ENCODE assay signal across 8 cellular contexts in the genomic region with DNA sequence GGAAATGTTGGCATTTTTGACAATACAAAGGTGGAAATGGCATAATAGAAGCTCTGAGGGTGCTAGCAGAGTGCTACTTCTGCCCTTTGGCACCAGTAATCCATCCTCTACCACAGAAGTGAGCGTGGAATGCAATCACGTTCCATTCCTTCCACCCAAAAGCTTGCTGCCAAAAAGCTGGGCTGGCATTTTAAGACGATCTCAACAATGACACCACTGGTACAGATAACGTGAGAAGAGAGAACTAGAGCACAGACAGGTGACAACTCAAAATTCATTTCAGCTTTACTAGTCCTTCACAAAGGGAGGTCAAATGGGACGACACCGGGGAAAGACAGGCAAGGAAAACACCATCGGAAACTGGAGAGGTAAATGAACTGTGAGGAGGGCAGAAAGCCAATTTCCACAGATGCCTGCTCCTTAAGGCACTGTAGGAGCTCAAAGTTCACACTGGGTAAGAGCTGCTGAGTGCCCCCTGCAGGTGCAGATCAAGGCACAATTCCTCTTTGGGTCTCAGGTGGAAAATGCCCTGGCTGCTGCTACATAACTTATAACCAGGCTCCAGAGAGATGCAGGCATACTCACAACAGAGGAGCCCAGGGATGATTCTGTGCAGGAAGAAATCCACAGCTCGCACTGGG. TPM values are rescaled to one million over a fixed set of nuclear protein-coding genes. Genes with fewer than 3 reads are reported as not detected.
DNase-seq lines count a peak whose midpoint lies in the region; ATAC-seq, FAIRE-seq and TF ChIP-seq lines count a peak whose summit lies in the region.

No MANE protein-coding gene starts in this region.

- H3K27ac Mint-ChIP-seq in Calu3 (ENCODE audit: unreplicated experiment): no peak overlapping the region

- POLR2A ChIA-PET in K562 (lab: Yijun Ruan, JAX): interaction anchor here (0.6 to 1.7 kb wide), 2 partner anchors 11 to 780 kb away, joined by 3 to 8 read pairs; no protein-coding TSS in a partner anchor

- ATAC-seq in K562 (peak; percentile 67), lung (ENCODE audit: insufficient read depth, low FRiP score) (no peak), GM18517 (IDR thresholded peaks at IDR 0.05; ENCODE audit: unreplicated experiment) (no peak), HG03565 (IDR thresholded peaks at IDR 0.05; ENCODE audit: unreplicated experiment) (no peak)

- no peaks in the 10 kb centered on the region for H3K27me3 Mint-ChIP-seq in Calu3 (ENCODE audit: unreplicated experiment)

- H3K79me2 ChIP-seq in K562 (ENCODE audit: control insufficient read depth, insufficient read depth, low read length): no peaks in the 10 kb centered on the region

- H3K9me3 Mint-ChIP-seq in Calu3 (ENCODE audit: low read depth, unreplicated experiment): no peaks in the 10 kb centered on the region

- H3K4me3 ChIP-seq in MG63 (no peak overlapping the region), K562 (no peak overlapping the region), lung (no peak overlapping the region)

- no peaks in the 10 kb centered on the region for H3K36me3 Mint-ChIP-seq in Calu3 (ENCODE audit: insufficient read depth, unreplicated experiment)

- BruUV-seq in Calu3 (replicated peaks; lab: Mats Ljungman, UMichigan) (no TSS peak), K562 (replicated peaks; lab: Mats Ljungman, UMichigan) (no TSS peak)

- no peaks in the 10 kb centered on the region for H3K9me1 ChIP-seq in K562 (ENCODE audit: control insufficient read depth, insufficient read depth, low read length)

- H3K4me3 Mint-ChIP-seq in Calu3 (ENCODE audit: low read depth, unreplicated experiment): no peak overlapping the region

- H3K27ac ChIP-seq in K562 (ENCODE audit: extremely low read depth, low read depth, low read length) (no peak overlapping the region), lung (ENCODE audit: low read depth in 1 of 2, low read length in 1 of 2) (no peak overlapping the region)

- peaks cover 0 to 10% of the 10 kb centered on the region in 2 experiments; a peak in 3 of 5 replicates for H3K4me1 ChIP-seq in K562 (replicated peaks in 1 of 2; ENCODE audit: control insufficient read depth in 2 of 2, insufficient read depth in 2 of 2, low read length in 2 of 2)
- H3K4me1 ChIP-seq in lung (ENCODE audit: control insufficient read depth in 2 of 2, insufficient read depth in 2 of 2, low read length in 2 of 2): peaks cover 16 to 27% of the 10 kb centered on the region in 2 donors

- WGBS in K562 (ENCODE audit: insufficient coverage, low coverage, missing lambda C conversion rate): 86% methylated on average over 8 of the region's 8 CpGs
- WGBS in lung, 2 donors: 52 to 74% methylated on average over 8 of the region's 8 CpGs

- no peak overlapping the region for H3K9ac ChIP-seq in K562 (ENCODE audit: insufficient read depth in 1 of 2, low read depth in 2 of 2, low read length in 2 of 2)

- H4K20me1 ChIP-seq in K562 (replicated peaks; ENCODE audit: control insufficient read depth, insufficient read depth, low read length): peaks cover 12% of the 10 kb centered on the region; the same call in 1 of the 2 replicates

- CTCF ChIA-PET in Calu3 (lab: Charles Lee) (interaction anchor here (1.0 to 1.5 kb wide), 3 partner anchors 52 to 351 kb away, joined by 3 to 6 read pairs (median 3); no protein-coding TSS in a partner anchor), K562 (lab: Yijun Ruan, JAX; ENCODE audit: low intra/inter-chr PET ratio) (no interaction called here)

- TF ChIP-seq CTCF in Calu3 (IDR thresholded peaks at IDR 0.05; ENCODE audit: unreplicated experiment) (no peak), K562 (IDR thresholded peaks at IDR 0.05 in 2 of 3, conservative IDR thresholded peaks at IDR 0.05 in 1 of 3; ENCODE audit: insufficient read depth in 2 of 3, low read depth in 1 of 3, low read length in 3 of 3) (peak; percentile 21 to 45 (median 41); a peak in 3 of 6 replicates), lung (IDR thresholded peaks at IDR 0.05; ENCODE audit: control extremely low read depth, extremely low read depth) (no peak)

- no peak overlapping the region for H3K4me2 ChIP-seq in K562 (ENCODE audit: insufficient read depth, low read length)

- no peak for TF ChIP-seq EP300 in K562 (IDR thresholded peaks at IDR 0.05; ENCODE audit: low read length)

- TF ChIP-seq RAD21 in K562 (CRISPR knock-in tag; conservative IDR thresholded peaks at IDR 0.05 in 1 of 2, IDR thresholded peaks at IDR 0.05 in 1 of 2): 0 out of 4 replicates have a peak, but pooled peaks of 1 of the 2 experiments have one; percentile 6

- no peak for FAIRE-seq in K562 (lab: Jason Lieb, UNC)
- FAIRE-seq in GM12891 (lab: Jason Lieb, UNC): no peak

- in situ Hi-C loops in K562 (cut with MboI): no loop called here

- H3K9me3 ChIP-seq in MG63: no peaks in the 10 kb centered on the region
- no peaks in the 10 kb centered on the region for H3K9me3 ChIP-seq in K562 (replicated peaks; ENCODE audit: control insufficient read depth, insufficient read depth, low read depth, low read length)
- H3K9me3 ChIP-seq in lung (ENCODE audit: control insufficient read depth in 2 of 2, insufficient read depth in 1 of 2, low read length in 1 of 2): no peaks in the 10 kb centered on the region

- DNase-seq in Calu3: peak; percentile 59
- peak; percentile 70 for DNase-seq in MG63
- DNase-seq in K562 (ENCODE audit: extremely low read depth in 1 of 4, low spot score in 3 of 4): peak in 2 of 4 experiments; percentile 17 to 18
- DNase-seq in lung (ENCODE audit: low spot score): peak; percentile 34
- DNase-seq in HuH-7 (ENCODE audit: low spot score): no peak
- DNase-seq in GM12891 (ENCODE audit: insufficient read length, low spot score): no peak

- no peak overlapping the region for H2AFZ ChIP-seq in K562 (ENCODE audit: low read depth, low read length)

- H3K36me3 ChIP-seq in MG63: no peaks in the 10 kb centered on the region; the same call in 1 of the 2 replicates
- H3K36me3 ChIP-seq in K562 (ENCODE audit: control insufficient read depth, insufficient read depth, low read length): no peaks in the 10 kb centered on the region; the same call in 2 of the 3 replicates
- peaks cover 0 to 5% of the 10 kb centered on the region in 2 donors for H3K36me3 ChIP-seq in lung (ENCODE audit: control insufficient read depth in 2 of 2, insufficient read depth in 2 of 2, low read length in 2 of 2)

- H3K4me1 Mint-ChIP-seq in Calu3 (ENCODE audit: low read depth, unreplicated experiment): peaks cover 38% of the 10 kb centered on the region

- TF ChIP-seq POLR2A in K562 (conservative IDR thresholded peaks at IDR 0.05) (no peak), GM12891 (IDR thresholded peaks at IDR 0.05; ENCODE audit: low read depth, low read length) (no peak)

- no peaks in the 10 kb centered on the region for H3K27me3 ChIP-seq in MG63
- H3K27me3 ChIP-seq in K562 (ENCODE audit: control insufficient read depth in 2 of 2, insufficient read depth in 2 of 2, low read length in 2 of 2): no peaks in the 10 kb centered on the region
- no peaks in the 10 kb centered on the region for H3K27me3 ChIP-seq in lung (ENCODE audit: control insufficient read depth, insufficient read depth)

- intact Hi-C loops in Calu3 (cut with micrococcal nuclease; ENCODE audit: unreplicated experiment): no loop called here
- intact Hi-C loops in K562 (cut with micrococcal nuclease): no loop called here

TF ChIP-seq in K562, 482 proteins besides CTCF, POLR2A, EP300 and RAD21 (continues in another document):
- TF ChIP-seq CTBP1 (IDR thresholded peaks at IDR 0.05; ENCODE audit: borderline replicate concordance): no peak
- TF ChIP-seq ELF4 (CRISPR knock-in tag; IDR thresholded peaks at IDR 0.05): no peak
- no peak for TF ChIP-seq RBM17 (IDR thresholded peaks at IDR 0.05; ENCODE audit: borderline replicate concordance, low read depth, low read length)
- TF ChIP-seq SPI1 (IDR thresholded peaks at IDR 0.05; ENCODE audit: borderline replicate concordance, low read depth, low read length): no peak
- no peak for TF ChIP-seq ESRRB (CRISPR knock-in tag; IDR thresholded peaks at IDR 0.05; ENCODE audit: borderline replicate concordance)
- TF ChIP-seq MCM2 (IDR thresholded peaks at IDR 0.05; ENCODE audit: low read depth): no peak
- TF ChIP-seq ZNF41 (CRISPR knock-in tag; conservative IDR thresholded peaks at IDR 0.05): no peak

TF ChIP-seq in GM12891, 5 proteins besides CTCF, POLR2A, EP300 and RAD21:
- TF ChIP-seq POLR2AphosphoS5 (IDR thresholded peaks at IDR 0.05; ENCODE audit: low read depth, low read length) (no peak), SPI1 (IDR thresholded peaks at IDR 0.05; ENCODE audit: low read depth, low read length) (no peak), TAF1 (IDR thresholded peaks at IDR 0.05; ENCODE audit: low read depth, low read length) (no peak)

RNA-seq across cellular contexts. Expression of gene RNU4ATAC, which starts 50.7 kb away (rescaled TPM):
- total RNA-seq in Calu3 (2022): not detected in 2 replicates
- total RNA-seq in MG63 (2014; rRNA removed; shearing (Covaris generic); ENCODE audit: low replicate concordance): not detected in 2 replicates
- total RNA-seq in K562 (2011; cell fraction: chromatin; rRNA removed; ENCODE audit: low replicate concordance): under 0.01 TPM in 2 replicates
- total RNA-seq in K562 (2011; cell fraction: nucleolus; rRNA removed): under 0.01 TPM in 2 replicates
- under 0.01 TPM in 2 replicates for total RNA-seq in K562 (2011; cell fraction: nucleoplasm; rRNA removed)
- not detected in 2 replicates for total RNA-seq in K562 (2014; rRNA removed)
- total RNA-seq in K562 (2014; rRNA removed; fragmentation: Illumina TruSeq; extraction: Trizol): 90.8 TPM in 1 of 2 replicates, not detected in the other
- not detected in 2 replicates for total RNA-seq in K562 (2015; rRNA removed; fragmentation: Illumina TruSeq; extraction: Trizol)
- total RNA-seq in K562 (2021): 8.6 TPM in 1 of 2 replicates, not detected in the other
- polyA plus RNA-seq in K562 (2011; rRNA removed): not detected in 2 replicates
- polyA plus RNA-seq in K562 (2011; cell fraction: cytosol; rRNA removed): not detected in 2 replicates
- under 0.01 TPM in 1 of 2 replicates, not detected in the other for polyA plus RNA-seq in K562 (2011; cell fraction: nucleus; rRNA removed)
- not detected in 2 replicates for polyA plus RNA-seq in K562 (2012)
- polyA plus RNA-seq in K562 (2014; fragmentation: Illumina TruSeq; extraction: Trizol): not detected in 2 replicates
- not detected for polyA plus RNA-seq in K562 (2014; fragmentation: Nextera tagmentation; extraction: Ambion mirVana)
- polyA plus RNA-seq in K562 (2014; rRNA removed): not detected in 2 replicates
- 3,330 and 5,735 TPM in 2 replicates for polyA minus RNA-seq in K562 (2011; rRNA and poly(A)+ RNA removed)
- polyA minus RNA-seq in K562 (2011; cell fraction: cytosol; rRNA and poly(A)+ RNA removed): 3,188 and 9,893 TPM in 2 replicates
- under 0.01 TPM in 2 replicates for polyA minus RNA-seq in K562 (2011; cell fraction: nucleus; rRNA and poly(A)+ RNA removed)
- not detected for total RNA-seq in lung
- not detected for polyA plus RNA-seq in lung
- not detected for polyA plus RNA-seq in GM12891 (2012; ENCODE audit: low read depth, missing spikeins)

Comparison
In these comparisons a context has a peak if more than half of its experiments do, and no peak if none do; other contexts are left out.
1. DNase-seq: peak in Calu3 (single experiment), MG63 (single experiment) and lung (single experiment); none in HuH-7 (single experiment) and GM12891 (single experiment).
2. CTCF ChIP-seq: peak in K562 (3 of 3); none in Calu3 (single experiment) and lung (single experiment).